Comparison of ENCODE assay signal across 10 cellular contexts in the genomic region with DNA sequence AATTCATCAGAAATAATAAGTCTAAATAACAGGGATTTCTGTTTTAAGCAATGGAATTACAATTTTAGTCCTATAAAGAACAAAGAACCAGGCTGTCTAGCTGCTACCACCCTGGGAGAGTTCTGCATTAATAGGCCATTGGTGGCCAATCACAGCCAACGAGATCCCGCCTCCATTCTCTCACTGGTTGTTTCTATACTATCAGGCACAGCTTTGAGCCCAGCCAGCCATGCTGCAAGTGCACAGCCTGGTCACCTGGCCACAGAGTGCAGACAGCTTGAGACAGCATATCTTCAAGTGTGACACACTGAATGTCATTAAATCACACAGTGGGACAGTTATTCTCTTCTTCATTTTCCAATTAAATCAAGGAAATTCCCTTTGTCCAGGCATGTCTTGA. TPM values are rescaled to one million over a fixed set of nuclear protein-coding genes. Genes with fewer than 3 reads are reported as not detected.
DNase-seq lines count a peak whose midpoint lies in the region; ATAC-seq and TF ChIP-seq lines count a peak whose summit lies in the region.
"Had no signal": no experiment of that assay in that cellular context is flagged by ENCODE, and none has a peak within 500 bp of the region (broad histone marks: within the 10 kb centered on the region; RNA-seq: fewer than 3 reads in every experiment).

No MANE protein-coding gene starts in this region.

- H2BK15ac ChIP-seq in H9 (ENCODE audit: low read depth, low read length) = no peak overlapping the region

- no peak overlapping the region for H3K4ac ChIP-seq in H9 (ENCODE audit: low read depth, low read length)

- H3K27me3 Mint-ChIP-seq in Caco-2 (ENCODE audit: insufficient read depth, unreplicated experiment) (no peaks in the 10 kb centered on the region), H9 (ENCODE audit: low read depth) (no peaks in the 10 kb centered on the region)
- H3K27me3 Mint-ChIP-seq: activated naive CD8-positive, alpha-beta T cell treated with anti-CD3 and anti-CD28 coated beads, Interleukin-2, amount 10 ng/mL, durations not matched to agents 7 days and 5 days had no signal

- H3K23me2 ChIP-seq in H9 (ENCODE audit: insufficient read length, low read depth, low read length, poor library complexity, severe bottlenecking) = no peaks in the 10 kb centered on the region

- H3K56ac ChIP-seq in H9 (ENCODE audit: insufficient read length, low read depth, low read length) = no peak overlapping the region

- H3K4me1 Mint-ChIP-seq in Caco-2 (ENCODE audit: low read depth, unreplicated experiment) = peaks cover 17% of the 10 kb centered on the region
- H3K4me1 Mint-ChIP-seq in H9 = peaks cover 14 to 18% of the 10 kb centered on the region in 2 experiments

- H3K4me1 ChIP-seq in Caco-2 (peaks cover 5% of the 10 kb centered on the region), H9 (ENCODE audit: insufficient read depth, low read length) (no peaks in the 10 kb centered on the region), osteoblast (ENCODE audit: insufficient read depth, low read length) (no peaks in the 10 kb centered on the region)

- no peak overlapping the region for H3T11ph ChIP-seq in H9 (ENCODE audit: low read length)

- no peak overlapping the region for H4K8ac ChIP-seq in H9 (replicated peaks; ENCODE audit: insufficient read length, low read depth, low read length)

- no peaks in the 10 kb centered on the region for H3K79me2 ChIP-seq in H9 (ENCODE audit: insufficient read depth, low read length)
- H3K79me2 ChIP-seq in osteoblast (ENCODE audit: insufficient read depth, low read length) = peaks cover 95% of the 10 kb centered on the region

- no peak overlapping the region for H3K9ac ChIP-seq in H9 (ENCODE audit: extremely low read depth, insufficient read length, low read length)

- intact Hi-C loops in Caco-2 (cut with micrococcal nuclease; ENCODE audit: unreplicated experiment) = no loop called here

- H3K4me3 ChIP-seq in Caco-2 (ENCODE audit: low read depth, low read length) = no peak overlapping the region
- H3K4me3 ChIP-seq in osteoblast (ENCODE audit: insufficient read depth, low read length) = no peak overlapping the region

- CTCF ChIA-PET in Caco-2 (lab: Charles Lee) = no interaction called here

- H3K27me3 ChIP-seq in Caco-2 (replicated peaks; ENCODE audit: control insufficient read depth, insufficient read depth, low read length) (no peaks in the 10 kb centered on the region), H9 (ENCODE audit: insufficient read depth, low read length) (no peaks in the 10 kb centered on the region), osteoblast (ENCODE audit: insufficient read depth, low read length) (no peaks in the 10 kb centered on the region)

- H3K18ac ChIP-seq in H9 (ENCODE audit: insufficient read length, low read depth, low read length) = no peak overlapping the region

- H2BK5ac ChIP-seq in H9 (ENCODE audit: insufficient read length, low read length) = no peak overlapping the region

- H3K36me3 ChIP-seq in Caco-2 (ENCODE audit: control insufficient read depth, insufficient read depth, low read length) = no peaks in the 10 kb centered on the region
- H3K36me3 ChIP-seq in osteoblast (ENCODE audit: insufficient read depth, low read length) = peaks cover 3% of the 10 kb centered on the region

- no peak overlapping the region for H2BK120ac ChIP-seq in H9 (ENCODE audit: low read depth, low read length, poor library complexity, severe bottlenecking)

- H3K27ac Mint-ChIP-seq in Caco-2 (ENCODE audit: unreplicated experiment) (no peak overlapping the region), H9 (0 out of 7 replicates have a peak overlapping the region, but pooled peaks of 1 of the 3 experiments have one; percentile 15)
- H3K27ac Mint-ChIP-seq: activated naive CD8-positive, alpha-beta T cell treated with anti-CD3 and anti-CD28 coated beads, Interleukin-2, amount 10 ng/mL, durations not matched to agents 7 days and 5 days had no signal

- no peak for TF ChIP-seq CTCF in Caco-2 (IDR thresholded peaks at IDR 0.05; ENCODE audit: insufficient read depth in 1 of 2, low read depth in 1 of 2, low read length in 1 of 2, severe bottlenecking in 1 of 2, unreplicated experiment in 1 of 2)
- TF ChIP-seq CTCF in H9 (conservative IDR thresholded peaks at IDR 0.05) = no peak
- no peak for TF ChIP-seq CTCF in osteoblast (IDR thresholded peaks at IDR 0.05; ENCODE audit: extremely low read depth, low read depth, low read length)

- H2BK12ac ChIP-seq in H9 (ENCODE audit: insufficient read length, low read depth, low read length) = no peak overlapping the region

- H3K4me2 ChIP-seq in H9 (ENCODE audit: insufficient read depth, insufficient read length, low read length) (no peak overlapping the region), osteoblast (ENCODE audit: insufficient read depth, low read length) (no peak overlapping the region)

- no peak overlapping the region for H3K27ac ChIP-seq in H9 (ENCODE audit: insufficient read length, low read depth, low read length)
- no peak overlapping the region for H3K27ac ChIP-seq in osteoblast (ENCODE audit: low read depth, low read length)

- no peak overlapping the region for H4K91ac ChIP-seq in H9 (ENCODE audit: insufficient read length, low read depth, low read length)

- ATAC-seq in left lobe of liver (no peak), GM18502 (IDR thresholded peaks at IDR 0.05; ENCODE audit: poor library complexity, unreplicated experiment) (no peak)

- H3K9me3 ChIP-seq in Caco-2 (no peaks in the 10 kb centered on the region), H9 (ENCODE audit: control insufficient read depth, low read depth, low read length) (no peaks in the 10 kb centered on the region), osteoblast (ENCODE audit: low read depth, low read length) (no peaks in the 10 kb centered on the region)

- H3K36me3 Mint-ChIP-seq in Caco-2 (ENCODE audit: insufficient read depth, unreplicated experiment) (no peaks in the 10 kb centered on the region), H9 (ENCODE audit: insufficient read depth in 1 of 3, low read depth in 3 of 3) (peaks cover 0 to 7% (median 2%) of the 10 kb centered on the region in 3 experiments; a peak in 3 of 7 replicates)

- no peaks in the 10 kb centered on the region for H3K79me1 ChIP-seq in H9 (ENCODE audit: insufficient read depth, low read depth, low read length, poor library complexity, severe bottlenecking)

- no peak overlapping the region for H3K23ac ChIP-seq in H9 (ENCODE audit: insufficient read length, low read depth, low read length)

- H4K20me1 ChIP-seq in H9 (ENCODE audit: control insufficient read depth, insufficient read depth, insufficient read length) (no peaks in the 10 kb centered on the region), osteoblast (ENCODE audit: insufficient read depth, low read length) (peaks cover 42% of the 10 kb centered on the region)

- POLR2A ChIA-PET in Caco-2 (lab: Charles Lee) = interaction anchor here (1.3 kb wide), 1 partner anchor 95 kb away, joined by 5 read pairs; the partner anchor contains the start of gene VAPB

- BruUV-seq in Caco-2 (replicated peaks; lab: Mats Ljungman, UMichigan) = no TSS peak

- H3K4me3 Mint-ChIP-seq in Caco-2 (ENCODE audit: unreplicated experiment) = no peak overlapping the region
- no peak overlapping the region for H3K4me3 Mint-ChIP-seq in H9
- H3K4me3 Mint-ChIP-seq: activated naive CD8-positive, alpha-beta T cell treated with anti-CD3 and anti-CD28 coated beads, Interleukin-2, amount 10 ng/mL, durations not matched to agents 7 days and 5 days had no signal

- H3K9me3 Mint-ChIP-seq in Caco-2 (ENCODE audit: unreplicated experiment) (no peaks in the 10 kb centered on the region), H9 (peaks cover 0 to 2% of the 10 kb centered on the region in 2 experiments; a peak in 2 of 5 replicates)
- H3K9me3 Mint-ChIP-seq: activated naive CD8-positive, alpha-beta T cell treated with anti-CD3 and anti-CD28 coated beads, Interleukin-2, amount 10 ng/mL, durations not matched to agents 7 days and 5 days had no signal

- DNase-seq in Caco-2 (peak; percentile 77 to 83), H9 (peak; percentile 46), SW480 (ENCODE audit: low spot score) (peak; percentile 55), kidney glomerular epithelial cell (lab: John Stamatoyannopoulos, UW) (peak; percentile 13), left lobe of liver (ENCODE audit: low spot score) (no peak), putamen (ENCODE audit: low spot score) (no peak), osteoblast (ENCODE audit: insufficient read length, low spot score, missing footprints) (no peak)
- DNase-seq: activated CD4-positive, alpha-beta T cell treated with anti-CD3 and anti-CD28 coated beads for 48 hours; activated naive CD8-positive, alpha-beta T cell treated with anti-CD3 and anti-CD28 coated beads, Interleukin-2, amount 10 ng/mL, durations not matched to agents 7 days and 5 days had no signal

- H2AK5ac ChIP-seq in H9 (ENCODE audit: insufficient read length, low read length) = no peak overlapping the region

- no peak overlapping the region for H2AFZ ChIP-seq in H9 (ENCODE audit: low read length)
- H2AFZ ChIP-seq in osteoblast (ENCODE audit: low read length) = no peak overlapping the region

- no peak overlapping the region for H3K14ac ChIP-seq in H9 (ENCODE audit: insufficient read depth, low read length)

- H2BK20ac ChIP-seq in H9 (ENCODE audit: low read depth, low read length, poor library complexity, severe bottlenecking) = no peak overlapping the region

- H4K5ac ChIP-seq in H9 (ENCODE audit: insufficient read length, low read depth, low read length) = no peak overlapping the region

- no CpG with 5 or more reads among the region's 2 CpGs for WGBS in H9 (ENCODE audit: extremely low coverage, insufficient read length, low lambda C conversion rate)

RNA-seq across cellular contexts. Expression of gene RAB22A, which starts 16.1 kb away (rescaled TPM):
- total RNA-seq in Caco-2 (2022) = 24.1 and 25.7 TPM in 2 replicates
- total RNA-seq in H9 (2021) = 5.7 and 6.3 TPM in 2 replicates
- 8.0 TPM for total RNA-seq in left lobe of liver
- 23.9 and 26.2 TPM in 2 replicates for total RNA-seq in osteoblast

Comparison
In these comparisons a context has a peak if more than half of its experiments do, and no peak if none do; other contexts are left out.
1. DNase-seq: peak in Caco-2 (2 of 2), H9 (single experiment), SW480 (single experiment) and kidney glomerular epithelial cell (single experiment); none in left lobe of liver (single experiment), putamen (single experiment) and osteoblast (single experiment).